Comparison of ENCODE assay signal across 30 cellular contexts in genomic region chr7:84629640-84630318, GRCh38.
"Had no signal": no experiment of that assay in that cellular context is flagged by ENCODE, and none has a peak within 500 bp of the region (broad histone marks: within the 10 kb centered on the region; RNA-seq: fewer than 3 reads in every experiment).

No MANE protein-coding gene starts in this region.

- H3K4me3 ChIP-seq: gastroesophageal sphincter, left ventricle myocardium inferior, lung, prostate gland, skin epidermis, thoracic aorta, vagina had no signal

- H3K9me3 ChIP-seq: neutrophil, prostate gland, thoracic aorta, vagina had no signal

- DNase-seq: activated CD4-positive, alpha-beta memory T cell treated with anti-CD3 and anti-CD28 coated beads, Interleukin-2, amount 10 ng/mL, durations not matched to agents 7 days and 5 days; activated CD4-positive, alpha-beta T cell treated with anti-CD3 and anti-CD28 coated beads for 1 hour; activated CD4-positive, alpha-beta T cell treated with anti-CD3 and anti-CD28 coated beads, Interleukin-2, amount 10 ng/mL, durations not matched to agents 7 days and 5 days; activated gamma-delta T cell treated with Interleukin-2 at 50 U/mL for 16 hours; activated naive CD4-positive, alpha-beta T cell treated with anti-CD3 and anti-CD28 coated beads, Interleukin-2, amount 50 U/mL, for 16 hours; activated T-cell treated with anti-CD3 and anti-CD28 coated beads, Interleukin-2, amount 50 U/mL, for 4 hours; amniotic stem cell; brain microvascular endothelial cell; central memory CD4-positive, alpha-beta T cell; dermis blood vessel endothelial cell; effector CD4-positive, alpha-beta T cell; head of caudate nucleus; left ventricle myocardium inferior; naive B cell; nephron progenitor cell; retina; stimulated activated CD4-positive, alpha-beta T cell treated with anti-CD3 and anti-CD28 coated beads, Interleukin-12 subunit alpha, Interleukin-12 subunit beta, amount 100 ng/mL, for 4 hours; stimulated activated CD4-positive, alpha-beta T cell treated with anti-CD3 and anti-CD28 coated beads, Interleukin-4, amount 100 ng/mL, for 1 hour; T-helper 17 cell had no signal

- H3K27ac ChIP-seq: brain microvascular endothelial cell, gastroesophageal sphincter, left ventricle myocardium inferior, neutrophil, prostate gland, skin epidermis, thoracic aorta, vagina had no signal

- H3K27me3 ChIP-seq: brain microvascular endothelial cell, gastroesophageal sphincter, neutrophil, vagina had no signal

- H3K36me3 ChIP-seq: brain microvascular endothelial cell, gastroesophageal sphincter, left ventricle myocardium inferior, neutrophil, prostate gland, thoracic aorta, vagina had no signal

- FAIRE-seq: astrocyte had no signal

- ATAC-seq: activated T-cell treated with anti-CD3 and anti-CD28 coated beads, Interleukin-2, amount 50 U/mL, for 4 hours; activated T-helper 17 cell treated with anti-CD3 and anti-CD28 coated beads, Interleukin-2, amount 50 U/mL, for 72 hours; gastroesophageal sphincter; sciatic nerve; T-helper 17 cell; WTC11 had no signal

- H3K4me1 ChIP-seq: left ventricle myocardium inferior, prostate gland, vagina had no signal
